In the genomic region with DNA sequence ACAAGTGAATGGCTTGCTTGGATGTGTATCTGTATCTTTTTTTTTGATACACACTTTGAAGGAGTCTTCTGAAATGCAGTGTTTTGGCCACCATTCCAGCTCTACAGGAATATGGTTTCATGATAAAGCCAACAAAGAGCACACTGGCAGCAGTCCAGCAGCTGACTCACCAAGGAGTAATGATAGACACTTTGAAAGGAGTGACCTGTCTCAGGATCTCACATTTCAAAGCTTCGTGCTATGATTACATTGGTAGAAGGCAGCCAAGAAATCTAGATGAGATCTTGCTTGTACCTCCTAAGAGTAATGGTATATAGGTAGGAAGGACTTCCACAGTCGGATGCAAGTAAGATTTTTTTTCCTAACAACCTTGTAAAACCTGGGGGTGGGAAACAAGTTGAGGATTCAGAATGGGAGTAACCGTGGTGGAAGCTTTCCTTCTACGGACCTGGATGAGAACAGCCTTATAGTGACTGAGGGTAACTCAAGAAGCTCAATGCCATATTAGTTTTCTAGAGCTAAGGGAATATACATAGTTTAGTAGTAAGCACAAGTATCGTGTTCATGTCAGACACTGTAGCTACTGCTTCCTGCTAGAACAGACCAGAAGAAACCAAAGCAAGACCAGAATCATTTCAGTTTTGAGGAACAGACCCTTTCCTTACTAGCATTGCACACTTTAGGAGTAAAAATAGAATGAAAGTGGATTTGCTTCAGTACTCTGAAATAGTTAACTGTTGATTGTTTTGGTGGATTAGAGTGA, we compare ENCODE assay signal across 9 cellular contexts.
DNase-seq lines count a peak whose midpoint lies in the region; ATAC-seq and TF ChIP-seq lines count a peak whose summit lies in the region.
"Had no signal": no experiment of that assay in that cellular context is flagged by ENCODE, and none has a peak within 500 bp of the region (broad histone marks: within the 10 kb centered on the region; RNA-seq: fewer than 3 reads in every experiment).

No MANE protein-coding gene starts in this region.

- no peak overlapping the region for H3K4me3 ChIP-seq in astrocyte of the spinal cord (ENCODE audit: low read depth, low read length)

- ATAC-seq in HG03045 (IDR thresholded peaks at IDR 0.05; ENCODE audit: unreplicated experiment) = no peak
- ATAC-seq in HG02571 (IDR thresholded peaks at IDR 0.05; ENCODE audit: unreplicated experiment) = no peak

- TF ChIP-seq CTCF in astrocyte of the spinal cord (IDR thresholded peaks at IDR 0.05; ENCODE audit: low read depth, low read length) = no peak

- in situ Hi-C loops in astrocyte of the spinal cord (cut with HindIII; ENCODE audit: low sequenced_read_pairs) = no loop called here

- DNase-seq in 8988T (peak; percentile 31), GF-D8 (lab: John Stamatoyannopoulos, UW) (peak; percentile 44), NCI-H226 (peak; percentile 88), astrocyte of the spinal cord (ENCODE audit: low read depth, low spot score) (peak; percentile 97), iris pigment epithelial cell (ENCODE audit: low read depth) (peak; percentile 98)
- peak; percentile 11 for DNase-seq in stimulated activated CD4-positive, alpha-beta T cell treated with anti-CD3 and anti-CD28 coated beads, Interleukin-4, amount 100 ng/mL, for 24 hours
- DNase-seq: activated naive CD8-positive, alpha-beta T cell treated with anti-CD3 and anti-CD28 coated beads, Interleukin-2, amount 10 ng/mL, durations not matched to agents 7 days and 5 days had no signal

Comparison
In these comparisons a context has a peak if more than half of its experiments do, and no peak if none do; other contexts are left out.
1. DNase-seq: peak in every context shown above with its lines; median percentile 98 in iris pigment epithelial cell; 97 in astrocyte of the spinal cord; 88 in NCI-H226; 44 in GF-D8; 31 in 8988T; 11 in stimulated activated CD4-positive, alpha-beta T cell treated with anti-CD3 and anti-CD28 coated beads, Interleukin-4, amount 100 ng/mL, for 24 hours.